In genomic region chr10:71393841-71394475, GRCh38 we compare ENCODE assay signal across 21 cellular contexts. TPM values are rescaled to one million over a fixed set of nuclear protein-coding genes. Genes with fewer than 3 reads are reported as not detected.
A peak's percentile ranks its signal among the peaks of the same experiment; 100 is the strongest.
DNase-seq lines count a peak whose midpoint lies in the region; ATAC-seq and TF ChIP-seq lines count a peak whose summit lies in the region.
"Had no signal": no experiment of that assay in that cellular context is flagged by ENCODE, and none has a peak within 500 bp of the region (broad histone marks: within the 10 kb centered on the region; RNA-seq: fewer than 3 reads in every experiment).

No MANE protein-coding gene starts in this region.

- no peaks in the 10 kb centered on the region for H3K36me3 ChIP-seq in right atrium auricular region
- H3K36me3 ChIP-seq in mesendoderm (ENCODE audit: control insufficient read depth, insufficient read depth, low read length) = no peaks in the 10 kb centered on the region
- H3K36me3 ChIP-seq: BLaER1 treated with 17β-estradiol and CSF1 and Interleukin-3, amounts not matched to agents 10 nM and 100 nM; SJSA1 had no signal

- H3K79me2 ChIP-seq in mesendoderm (ENCODE audit: control insufficient read depth, insufficient read depth, low read length) = no peaks in the 10 kb centered on the region

- no peak overlapping the region for H3K4me3 Mint-ChIP-seq in type B pancreatic cell
- H3K4me3 Mint-ChIP-seq: CD4-positive, alpha-beta memory T cell had no signal

- no peak overlapping the region for H3K18ac ChIP-seq in mesendoderm (ENCODE audit: low read length)

- no peak overlapping the region for H2BK120ac ChIP-seq in mesendoderm (ENCODE audit: low read depth, low read length)

- H3K27me3 Mint-ChIP-seq in type B pancreatic cell = peaks cover 52% of the 10 kb centered on the region

- ATAC-seq in right cardiac atrium (no peak), GM19324 (IDR thresholded peaks at IDR 0.05; ENCODE audit: low FRiP score, unreplicated experiment) (no peak), GM18511 (IDR thresholded peaks at IDR 0.05; ENCODE audit: unreplicated experiment) (no peak)

- peaks cover 0 to 21% of the 10 kb centered on the region in 2 donors for H3K4me1 ChIP-seq in right atrium auricular region
- H3K4me1 ChIP-seq in right cardiac atrium (ENCODE audit: control insufficient read depth, insufficient read depth, low read length) = peaks cover 5% of the 10 kb centered on the region
- peaks cover 6% of the 10 kb centered on the region for H3K4me1 ChIP-seq in mesendoderm (ENCODE audit: control insufficient read depth, low read depth, low read length)

- WGBS in right cardiac atrium = 89% methylated on average over 8 of the region's 8 CpGs
- WGBS in mesendoderm (ENCODE audit: extremely low coverage, insufficient coverage, low lambda C conversion rate) = no CpG with 5 or more reads among the region's 8 CpGs

- intact Hi-C loops in right cardiac atrium (cut with DNase I) = loop anchor here in 3 of 4 donors (5.0 to 10.0 kb wide), 3 partner anchors 181 to 421 kb away; no protein-coding TSS in a partner anchor

- no peaks in the 10 kb centered on the region for H3K36me3 Mint-ChIP-seq in type B pancreatic cell
- H3K36me3 Mint-ChIP-seq: CD4-positive, alpha-beta memory T cell had no signal

- no peak overlapping the region for H3K9ac ChIP-seq in mesendoderm (ENCODE audit: low read length)
- H3K9ac ChIP-seq: BLaER1 treated with 17β-estradiol and CSF1 and Interleukin-3, amounts not matched to agents 10 nM and 100 nM had no signal

- no peak overlapping the region for H2AK5ac ChIP-seq in mesendoderm (ENCODE audit: low read length)

- H3K4me2 ChIP-seq in mesendoderm (ENCODE audit: low read length) = no peak overlapping the region
- H3K4me2 ChIP-seq: BLaER1 treated with 17β-estradiol and CSF1 and Interleukin-3, amounts not matched to agents 10 nM and 100 nM had no signal

- H3K4me3 ChIP-seq in right atrium auricular region (no peak overlapping the region), right cardiac atrium (ENCODE audit: low read length) (no peak overlapping the region), mesendoderm (ENCODE audit: low read length) (no peak overlapping the region)
- H3K4me3 ChIP-seq: BLaER1 treated with 17β-estradiol and CSF1 and Interleukin-3, amounts not matched to agents 10 nM and 100 nM; SJSA1 had no signal

- H3K9me3 ChIP-seq in right atrium auricular region (no peaks in the 10 kb centered on the region), right cardiac atrium (ENCODE audit: control insufficient read depth, low read length) (no peaks in the 10 kb centered on the region)
- H3K9me3 ChIP-seq: BLaER1 treated with 17β-estradiol and CSF1 and Interleukin-3, amounts not matched to agents 10 nM and 100 nM; Caco-2 had no signal

- no peak overlapping the region for H3K56ac ChIP-seq in mesendoderm (ENCODE audit: low read length)

- no peak overlapping the region for H2BK5ac ChIP-seq in mesendoderm (ENCODE audit: low read length)

- no peaks in the 10 kb centered on the region for H3K9me3 Mint-ChIP-seq in type B pancreatic cell
- H3K9me3 Mint-ChIP-seq: CD4-positive, alpha-beta memory T cell had no signal

- H3K27me3 ChIP-seq in right atrium auricular region (no peaks in the 10 kb centered on the region), right cardiac atrium (ENCODE audit: control insufficient read depth, insufficient read depth) (no peaks in the 10 kb centered on the region), mesendoderm (ENCODE audit: insufficient read depth, low read length, poor library complexity) (peaks cover 12% of the 10 kb centered on the region)

- no peak overlapping the region for H4K5ac ChIP-seq in mesendoderm (ENCODE audit: low read length)

- H2BK15ac ChIP-seq in mesendoderm (replicated peaks; ENCODE audit: low read depth) = no peak overlapping the region

- TF ChIP-seq CTCF in right atrium auricular region (IDR thresholded peaks at IDR 0.05) = no peak
- no peak for TF ChIP-seq CTCF in type B pancreatic cell (conservative IDR thresholded peaks at IDR 0.05)

- H3K79me1 ChIP-seq in mesendoderm (ENCODE audit: low read length) = no peaks in the 10 kb centered on the region

- H3K27ac ChIP-seq in right atrium auricular region (no peak overlapping the region), right cardiac atrium (ENCODE audit: low read length) (no peak overlapping the region), mesendoderm (ENCODE audit: low read depth, low read length) (no peak overlapping the region)
- H3K27ac ChIP-seq: BLaER1 treated with 17β-estradiol and CSF1 and Interleukin-3, amounts not matched to agents 10 nM and 100 nM; SJSA1 had no signal

- H3K23ac ChIP-seq in mesendoderm (ENCODE audit: low read length) = peak overlapping the region; percentile 94

- no peak overlapping the region for H4K8ac ChIP-seq in mesendoderm (ENCODE audit: low read depth, low read length)

- DNase-seq in right atrium auricular region (ENCODE audit: low spot score) (peak; percentile 52), right cardiac atrium (no peak), mesendoderm (no peak), type B pancreatic cell (ENCODE audit: extremely low spot score, unreplicated experiment) (peak; percentile 65), epidermal melanocyte (ENCODE audit: insufficient read length, low spot score) (no peak)
- DNase-seq: 8988T; CD4-positive, alpha-beta memory T cell; DMS 273 treated with DMSO at 0.1 percent for 48 hours; DMS79 treated with DMSO at 0.1 percent for 48 hours; GOT3; Kasumi-1; NCI-H1694; NCI-H2081; NCI-H2171; NCI-H345; NCI-H524 had no signal

- no peak overlapping the region for H3K4ac ChIP-seq in mesendoderm (ENCODE audit: low read depth, low read length)

- no peak overlapping the region for H3K27ac Mint-ChIP-seq in type B pancreatic cell
- H3K27ac Mint-ChIP-seq: CD4-positive, alpha-beta memory T cell had no signal

- H3K4me1 Mint-ChIP-seq in type B pancreatic cell (ENCODE audit: unreplicated experiment) = peaks cover 4% of the 10 kb centered on the region

RNA-seq across cellular contexts. Expression of gene CDH23, which starts 2.8 kb away (rescaled TPM):
- total RNA-seq in right atrium auricular region = 1 to 10 TPM; 3.9 to 4.4 TPM
- 1 to 10 TPM; 2.4 to 6.3 (median 5.6) TPM for total RNA-seq in right cardiac atrium
- polyA plus RNA-seq in right cardiac atrium = 2.9 TPM
- polyA plus RNA-seq in mesendoderm (2013, experiment 1 of 2) = 2.1 TPM
- polyA plus RNA-seq in mesendoderm (2013, experiment 2 of 2) = 1.7 TPM
- total RNA-seq in type B pancreatic cell (ENCODE audit: low replicate concordance) = 7.4 and 9.4 TPM in 2 replicates

Comparison
In these comparisons a context has a peak if more than half of its experiments do, and no peak if none do; other contexts are left out.
1. DNase-seq: peak in right atrium auricular region (single experiment) and type B pancreatic cell (single experiment); none in right cardiac atrium (0 of 3), mesendoderm (single experiment) and epidermal melanocyte (single experiment).